1 cellular context compared by ENCODE assay signal in genomic region chr9:116940614-116941215, GRCh38.
TF ChIP-seq lines count a peak whose summit lies in the region.

No MANE protein-coding gene starts in this region.

TF ChIP-seq in IMR-90, 13 proteins besides CTCF, POLR2A, EP300 and RAD21 (continued from another document):
- no peak for TF ChIP-seq USF2 (IDR thresholded peaks at IDR 0.05; ENCODE audit: low read depth, low read length)
- no peak for TF ChIP-seq MXI1 (IDR thresholded peaks at IDR 0.05; ENCODE audit: borderline replicate concordance, low read depth, low read length)
- TF ChIP-seq RCOR1 (IDR thresholded peaks at IDR 0.05; ENCODE audit: insufficient replicate concordance, low read length): no peak
- no peak for TF ChIP-seq RFX5 (IDR thresholded peaks at IDR 0.05; ENCODE audit: low read depth, low read length)
